ENCODE assay signal across 8 cellular contexts in the genomic region with DNA sequence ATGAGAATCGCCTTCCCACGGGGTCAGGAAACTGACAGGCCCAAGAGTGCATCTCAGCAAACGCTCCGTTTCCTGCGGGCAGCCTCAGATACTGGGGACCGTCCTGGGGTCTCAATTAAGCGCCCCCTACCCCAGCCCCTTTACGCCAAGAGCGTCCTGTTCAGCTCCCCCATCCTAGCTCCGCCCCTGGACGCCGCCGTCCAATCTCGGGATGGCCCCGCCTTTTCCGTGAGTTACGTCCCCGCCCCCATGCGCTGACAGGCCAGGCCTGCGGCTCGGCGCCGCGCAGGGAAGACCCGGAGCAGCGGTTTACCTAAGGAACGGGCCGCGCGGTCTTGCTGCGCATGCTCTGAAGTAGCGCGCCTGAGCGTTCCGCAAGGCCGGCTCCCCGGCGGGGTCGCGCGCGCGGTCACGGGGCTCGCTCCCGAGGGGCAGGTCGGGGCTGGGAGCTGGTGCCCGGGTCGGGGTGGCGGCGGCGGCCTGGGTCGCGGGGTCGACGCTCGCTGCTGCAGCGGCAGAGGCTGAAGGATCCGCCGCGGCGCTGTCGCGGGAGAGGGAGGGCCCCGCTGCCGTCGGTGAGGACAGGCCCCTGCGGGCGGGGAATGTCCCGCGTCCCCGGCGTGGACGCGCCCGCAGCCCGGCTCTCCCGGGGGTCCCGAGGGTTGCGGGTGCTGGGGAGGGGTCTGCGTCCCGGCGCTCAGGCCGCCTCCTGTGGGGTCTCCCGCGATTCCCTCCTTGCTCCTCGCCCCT. TPM values are rescaled to one million over a fixed set of nuclear protein-coding genes. Genes with fewer than 3 reads are reported as not detected.
DNase-seq lines count a peak whose midpoint lies in the region; ATAC-seq, FAIRE-seq and TF ChIP-seq lines count a peak whose summit lies in the region.

A gene with protein sequence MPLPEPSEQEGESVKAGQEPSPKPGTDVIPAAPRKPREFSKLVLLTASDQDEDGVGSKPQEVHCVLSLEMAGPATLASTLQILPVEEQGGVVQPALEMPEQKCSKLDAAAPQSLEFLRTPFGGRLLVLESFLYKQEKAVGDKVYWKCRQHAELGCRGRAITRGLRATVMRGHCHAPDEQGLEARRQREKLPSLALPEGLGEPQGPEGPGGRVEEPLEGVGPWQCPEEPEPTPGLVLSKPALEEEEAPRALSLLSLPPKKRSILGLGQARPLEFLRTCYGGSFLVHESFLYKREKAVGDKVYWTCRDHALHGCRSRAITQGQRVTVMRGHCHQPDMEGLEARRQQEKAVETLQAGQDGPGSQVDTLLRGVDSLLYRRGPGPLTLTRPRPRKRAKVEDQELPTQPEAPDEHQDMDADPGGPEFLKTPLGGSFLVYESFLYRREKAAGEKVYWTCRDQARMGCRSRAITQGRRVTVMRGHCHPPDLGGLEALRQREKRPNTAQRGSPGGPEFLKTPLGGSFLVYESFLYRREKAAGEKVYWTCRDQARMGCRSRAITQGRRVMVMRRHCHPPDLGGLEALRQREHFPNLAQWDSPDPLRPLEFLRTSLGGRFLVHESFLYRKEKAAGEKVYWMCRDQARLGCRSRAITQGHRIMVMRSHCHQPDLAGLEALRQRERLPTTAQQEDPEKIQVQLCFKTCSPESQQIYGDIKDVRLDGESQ (plus strand): TSS at position 352 of the 750 bp plus-strand sequence. CDS start 17,755 bp downstream, outside the sequence.

- peak within 1 kb of the TSS; percentile 87 for H3K4me3 Mint-ChIP-seq in activated naive CD4-positive, alpha-beta T cell treated with anti-CD3 and anti-CD28 coated beads, Interleukin-2, amount 10 ng/mL, durations not matched to agents 7 days and 5 days

- CTCF ChIA-PET in activated naive CD4-positive, alpha-beta T cell treated with anti-CD3 and anti-CD28 coated beads, Interleukin-2, amount 10 ng/mL, durations not matched to agents 7 days and 5 days (lab: Charles Lee), result interaction anchor here (0.7 to 2.0 kb wide), 8 partner anchors 8 to 43 kb away, joined by 3 to 6 read pairs (median 4); a partner anchor contains a TSS

- no peaks in the 10 kb centered on the region for H3K9me3 ChIP-seq in SK-N-MC (ENCODE audit: low read depth, low read length)
- H3K9me3 ChIP-seq in neutrophil, result no peaks in the 10 kb centered on the region

- H3K4me3 ChIP-seq in GM06990 (replicated peaks; ENCODE audit: low read depth, low read length) (peak within 1 kb of the TSS; percentile 81), SK-N-MC (peak within 1 kb of the TSS; percentile 99), neutrophil (ENCODE audit: low read depth in 1 of 2, low read length in 1 of 2) (peak within 1 kb of the TSS; percentile 69 to 72)

- H3K27ac Mint-ChIP-seq in activated naive CD4-positive, alpha-beta T cell treated with anti-CD3 and anti-CD28 coated beads, Interleukin-2, amount 10 ng/mL, durations not matched to agents 7 days and 5 days, result peak within 1 kb of the TSS; percentile 82

- peaks cover 2% of the 10 kb centered on the region; the same call in 1 of the 2 replicates for H3K36me3 ChIP-seq in GM06990 (ENCODE audit: control insufficient read depth, insufficient read depth, low read length)
- H3K36me3 ChIP-seq in SK-N-MC (ENCODE audit: insufficient read depth, low read length), result peaks cover 5% of the 10 kb centered on the region; the same call in 1 of the 2 replicates
- peaks cover 7% of the 10 kb centered on the region for H3K36me3 ChIP-seq in neutrophil

- H3K4me1 Mint-ChIP-seq in activated naive CD4-positive, alpha-beta T cell treated with anti-CD3 and anti-CD28 coated beads, Interleukin-2, amount 10 ng/mL, durations not matched to agents 7 days and 5 days, result peaks cover 43% of the 10 kb centered on the region

- no peak for FAIRE-seq in frontal cortex (lab: Jason Lieb, UNC)

- DNase-seq in GM06990 (ENCODE audit: extremely low read depth, insufficient read length) (peak; percentile 98), NCI-H1048 (lab: John Stamatoyannopoulos, UW) (peak; percentile 79), SK-N-MC (ENCODE audit: low read depth, low spot score) (peak; percentile 79), frontal cortex (ENCODE audit: low spot score in 2 of 2) (peak; percentile 92 to 95)
- peak; percentile 99 for DNase-seq in activated naive CD4-positive, alpha-beta T cell treated with anti-CD3 and anti-CD28 coated beads, Interleukin-2, amount 10 ng/mL, durations not matched to agents 7 days and 5 days

- no peaks in the 10 kb centered on the region for H3K9me3 Mint-ChIP-seq in activated naive CD4-positive, alpha-beta T cell treated with anti-CD3 and anti-CD28 coated beads, Interleukin-2, amount 10 ng/mL, durations not matched to agents 7 days and 5 days

- peak within 1 kb of the TSS; percentile 85 for H3K9ac ChIP-seq in SK-N-MC (ENCODE audit: insufficient read length)

- TF ChIP-seq CTCF in GM06990 (IDR thresholded peaks at IDR 0.05; ENCODE audit: insufficient read depth, low read length, poor library complexity, severe bottlenecking) (no peak), neutrophil (IDR thresholded peaks at IDR 0.05) (peak; percentile 48), subcutaneous adipose tissue (IDR thresholded peaks at IDR 0.05; ENCODE audit: low read depth) (no peak)

- ATAC-seq in HG02588 (IDR thresholded peaks at IDR 0.05; ENCODE audit: unreplicated experiment), result peak; percentile 87

- H3K36me3 Mint-ChIP-seq in activated naive CD4-positive, alpha-beta T cell treated with anti-CD3 and anti-CD28 coated beads, Interleukin-2, amount 10 ng/mL, durations not matched to agents 7 days and 5 days, result peaks cover 13% of the 10 kb centered on the region

- H3K27ac ChIP-seq in SK-N-MC, result no peak within 1 kb of the TSS
- H3K27ac ChIP-seq in neutrophil, result peak within 1 kb of the TSS; percentile 60

- H3K27me3 ChIP-seq in GM06990 (replicated peaks; ENCODE audit: control insufficient read depth, insufficient read depth, low read length) (no peaks in the 10 kb centered on the region), neutrophil (peaks cover 11% of the 10 kb centered on the region)

- peaks cover 18 to 22% of the 10 kb centered on the region in 2 experiments for H3K4me1 ChIP-seq in neutrophil (ENCODE audit: control insufficient read depth in 1 of 2, insufficient read depth in 1 of 2, low read depth in 1 of 2, low read length in 1 of 2)

- H3K27me3 Mint-ChIP-seq in activated naive CD4-positive, alpha-beta T cell treated with anti-CD3 and anti-CD28 coated beads, Interleukin-2, amount 10 ng/mL, durations not matched to agents 7 days and 5 days, result peaks cover 21% of the 10 kb centered on the region

RNA-seq across cellular contexts. Expression of the gene that starts here (rescaled TPM):
- total RNA-seq in frontal cortex, result 22.8 TPM
- 10 to 100 TPM; 11.6 to 62.9 (median 18.7) TPM for total RNA-seq in subcutaneous adipose tissue
